In the genomic region with DNA sequence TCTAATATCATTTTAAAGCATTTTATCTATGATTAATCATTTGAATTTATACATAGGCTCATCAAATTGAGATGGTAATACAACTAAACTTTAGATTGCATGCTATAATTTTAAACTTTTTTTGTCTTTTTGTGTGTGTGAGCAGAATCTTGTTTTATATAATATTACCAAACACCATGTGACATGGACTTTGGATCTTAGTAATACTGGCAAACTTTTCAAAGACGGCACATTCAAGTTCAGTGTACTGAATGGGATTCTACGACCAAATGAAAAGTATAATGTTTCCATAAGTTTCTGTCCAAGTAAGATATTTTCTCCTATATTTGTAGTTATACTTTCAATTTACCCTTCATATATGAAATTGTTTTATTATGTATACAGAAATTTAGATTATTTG, we compare ENCODE assay signal across 8 cellular contexts.
"Had no signal": no experiment of that assay in that cellular context is flagged by ENCODE, and none has a peak within 500 bp of the region (broad histone marks: within the 10 kb centered on the region; RNA-seq: fewer than 3 reads in every experiment).

No MANE protein-coding gene starts in this region.

- H3K4me1 Mint-ChIP-seq: IgD-negative memory B cell had no signal

- H3K4me1 ChIP-seq: HAP-1 had no signal

- H3K36me3 Mint-ChIP-seq: IgD-negative memory B cell had no signal

- H3K4me3 Mint-ChIP-seq: HFFc6, IgD-negative memory B cell had no signal

- H3K4me3 ChIP-seq: GM23248, HAP-1 had no signal

- H3K36me3 ChIP-seq: HAP-1 had no signal

- ATAC-seq: HCT116 had no signal

- H3K27ac Mint-ChIP-seq: HFFc6, IgD-negative memory B cell had no signal

- H3K9ac ChIP-seq: GM23248 had no signal

- DNase-seq: GM23248, GOT3, H7, HFFc6, KBM-7 had no signal

- H2AFZ ChIP-seq: GM23248 had no signal

- H3K27me3 Mint-ChIP-seq: IgD-negative memory B cell had no signal

- H3K9me3 Mint-ChIP-seq: HFFc6, IgD-negative memory B cell had no signal

- H3K27ac ChIP-seq: GM23248 had no signal

- H3K9me3 ChIP-seq: HAP-1 had no signal
